Comparison of ENCODE assay signal across 8 cellular contexts in the genomic region with DNA sequence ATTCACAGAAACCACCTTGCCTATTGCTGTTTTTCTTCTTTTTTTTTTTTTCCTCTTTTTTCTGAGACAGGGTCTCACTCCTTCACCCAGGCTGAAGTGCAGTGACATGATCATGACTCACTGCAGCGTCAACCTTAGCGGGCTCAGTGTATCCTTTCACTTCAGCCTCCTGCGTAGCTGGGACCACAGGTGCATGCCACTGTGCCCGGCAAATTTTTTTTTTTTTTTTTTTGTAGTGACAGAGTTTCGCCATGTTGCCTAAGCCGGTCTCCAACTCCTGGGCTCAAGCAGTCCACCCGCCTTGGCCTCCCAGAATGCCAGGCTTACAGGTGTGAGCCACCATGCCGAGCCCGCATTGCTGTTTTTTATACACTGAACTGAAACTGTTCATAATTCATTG. TPM values are rescaled to one million over a fixed set of nuclear protein-coding genes. Genes with fewer than 3 reads are reported as not detected.
DNase-seq lines count a peak whose midpoint lies in the region; ATAC-seq and TF ChIP-seq lines count a peak whose summit lies in the region.

No MANE protein-coding gene starts in this region.

- peaks cover 62% of the 10 kb centered on the region for H3K4me1 ChIP-seq in DOHH2 (ENCODE audit: control insufficient read depth, low read length)
- no peaks in the 10 kb centered on the region for H3K4me1 ChIP-seq in mucosa of descending colon (ENCODE audit: low read depth)

- H3K9me2 ChIP-seq in DOHH2 (replicated peaks; ENCODE audit: control insufficient read depth, low read length), result no peaks in the 10 kb centered on the region

- H3K4me3 ChIP-seq in DOHH2 (ENCODE audit: low read length), result 0 out of 2 replicates have a peak overlapping the region, but pooled peaks have one; percentile 11
- H3K4me3 ChIP-seq in mucosa of descending colon, result no peak overlapping the region
- H3K4me3 ChIP-seq in MG63, result no peak overlapping the region

- ATAC-seq in HG03460 (IDR thresholded peaks at IDR 0.05; ENCODE audit: unreplicated experiment), result peak; percentile 80
- ATAC-seq in mucosa of descending colon, result peak; percentile 62

- TF ChIP-seq CTCF in DOHH2 (IDR thresholded peaks at IDR 0.05; ENCODE audit: low read depth, low read length, poor library complexity, severe bottlenecking) (no peak), mucosa of descending colon (IDR thresholded peaks at IDR 0.05) (no peak)

- H3K36me3 ChIP-seq in DOHH2 (ENCODE audit: control insufficient read depth, low read length), result no peaks in the 10 kb centered on the region
- H3K36me3 ChIP-seq in mucosa of descending colon (ENCODE audit: low read depth), result no peaks in the 10 kb centered on the region
- H3K36me3 ChIP-seq in MG63, result 0 out of 2 replicates have a peak, but pooled peaks cover 4% of the 10 kb centered on the region

- intact Hi-C loops in mucosa of descending colon (cut with DNase I, micrococcal nuclease), result no loop called here

- DNase-seq in activated T-cell treated with anti-CD3 and anti-CD28 coated beads for 24 hours (ENCODE audit: low read depth), result peak; percentile 58
- DNase-seq in mucosa of descending colon, result no peak
- no peak for DNase-seq in NCI-H146 treated with DMSO at 0.1 percent for 48 hours (lab: John Stamatoyannopoulos, UW; ENCODE audit: unreplicated experiment)
- DNase-seq in MG63, result no peak
- no peak for DNase-seq in NCI-H345 treated with DMSO at 0.1 percent for 48 hours (lab: John Stamatoyannopoulos, UW; ENCODE audit: unreplicated experiment)
- DNase-seq in hepatic stellate cell (ENCODE audit: low spot score), result no peak

- H3K27ac ChIP-seq in DOHH2 (ENCODE audit: low read depth, low read length), result no peak overlapping the region

- peaks cover 39% of the 10 kb centered on the region for H4K20me1 ChIP-seq in DOHH2 (ENCODE audit: control insufficient read depth, insufficient read depth, low read depth, low read length)

- 0 out of 2 replicates have a peak, but pooled peaks cover 3% of the 10 kb centered on the region for H3F3A ChIP-seq in DOHH2 (ENCODE audit: control insufficient read depth, insufficient read depth)

- peaks cover 99% of the 10 kb centered on the region for H3K79me2 ChIP-seq in DOHH2 (ENCODE audit: control insufficient read depth, low read length)

- H3K4me2 ChIP-seq in DOHH2 (ENCODE audit: low read length), result peak overlapping the region; percentile 39

- no peaks in the 10 kb centered on the region for H3K9me3 ChIP-seq in DOHH2 (ENCODE audit: control insufficient read depth, insufficient read depth, low read length)
- H3K9me3 ChIP-seq in mucosa of descending colon, result no peaks in the 10 kb centered on the region
- H3K9me3 ChIP-seq in MG63, result no peaks in the 10 kb centered on the region

- H3K27me3 ChIP-seq in DOHH2 (ENCODE audit: control insufficient read depth, low read length), result no peaks in the 10 kb centered on the region
- H3K27me3 ChIP-seq in MG63, result no peaks in the 10 kb centered on the region

RNA-seq across cellular contexts. Expression of a gene that starts 13.8 kb away (rescaled TPM):
- total RNA-seq in mucosa of descending colon, result 10 to 100 TPM; 11.1 to 12.2 (median 11.5) TPM
- 8.8 and 9.3 TPM in 2 replicates for total RNA-seq in MG63 (2014; rRNA removed; shearing (Covaris generic); ENCODE audit: low replicate concordance)
